In the genomic region with DNA sequence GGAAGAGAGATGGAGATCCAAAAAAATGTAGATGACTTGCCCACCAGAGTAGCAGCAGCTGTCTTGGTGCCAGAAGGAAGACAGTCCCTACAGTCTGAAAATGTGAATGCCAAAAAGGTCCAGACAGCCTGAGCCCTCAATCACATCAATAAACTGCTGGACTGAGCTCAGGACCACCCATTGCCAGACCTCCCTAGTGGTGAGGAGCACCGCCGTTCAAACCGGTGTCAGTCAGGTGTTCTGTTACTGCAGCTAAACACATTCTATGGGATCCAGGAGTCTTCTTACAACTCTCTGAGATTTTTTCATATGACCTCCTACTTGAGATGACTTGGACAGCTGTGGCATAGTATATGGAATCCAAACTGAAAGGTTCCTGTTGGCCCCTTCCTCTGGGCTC, we compare ENCODE assay signal across 8 cellular contexts.
"Had no signal": no experiment of that assay in that cellular context is flagged by ENCODE, and none has a peak within 500 bp of the region (broad histone marks: within the 10 kb centered on the region; RNA-seq: fewer than 3 reads in every experiment).

No MANE protein-coding gene starts in this region.

- FAIRE-seq: G401.6, GM12878, GM12891, GM12892, GM18507, GM19239 had no signal

- DNase-seq: GDM1, GF-D8 had no signal

- ATAC-seq: GM12878 had no signal

- H3K4me3 ChIP-seq: GM12878 had no signal
